20 cellular contexts compared by ENCODE assay signal in genomic region chr12:43797561-43798217, GRCh38.
"Had no signal": no experiment of that assay in that cellular context is flagged by ENCODE, and none has a peak within 500 bp of the region (broad histone marks: within the 10 kb centered on the region; RNA-seq: fewer than 3 reads in every experiment).

No MANE protein-coding gene starts in this region.

- ATAC-seq: K562, WTC11 had no signal

- DNase-seq: activated CD4-positive, alpha-beta memory T cell treated with anti-CD3 and anti-CD28 coated beads, Interleukin-2, amount 10 ng/mL, durations not matched to agents 7 days and 5 days; activated CD4-positive, alpha-beta T cell treated with anti-CD3 and anti-CD28 coated beads for 1 hour; activated CD4-positive, alpha-beta T cell treated with anti-CD3 and anti-CD28 coated beads, Interleukin-2, amount 50 U/mL, for 1 hour; activated effector memory CD4-positive, alpha-beta T cell treated with Interleukin-2 at 50 U/mL for 16 hours; activated naive CD4-positive, alpha-beta T cell; activated naive CD8-positive, alpha-beta T cell treated with anti-CD3 and anti-CD28 coated beads, Interleukin-2, amount 10 ng/mL, durations not matched to agents 7 days and 5 days; aorta; caudate nucleus; Karpas-422; NCI-H1048; NCI-H146; NCI-H187 treated with DMSO at 0.1 percent for 48 hours; NCI-H2171; NCI-H226; SHP77 treated with DMSO at 0.1 percent for 48 hours had no signal

- H3K9me3 ChIP-seq: breast epithelium had no signal

- H3K27me3 ChIP-seq: breast epithelium had no signal

- H3K27ac ChIP-seq: breast epithelium, coronary artery had no signal

- H3K4me3 ChIP-seq: breast epithelium, coronary artery, K562 had no signal

- H3K9me3 Mint-ChIP-seq: activated CD4-positive, alpha-beta memory T cell treated with anti-CD3 and anti-CD28 coated beads, Interleukin-2, amount 10 ng/mL, durations not matched to agents 7 days and 5 days; activated naive CD8-positive, alpha-beta T cell treated with anti-CD3 and anti-CD28 coated beads, Interleukin-2, amount 10 ng/mL, durations not matched to agents 7 days and 5 days; T-helper 1 cell treated with Interleukin-12 subunit alpha and Interleukin-12 subunit beta and Interleukin-4 antibody, amounts not matched to agents 30 μg/mL and 1 μg/mL, for 36 hours; WTC11 had no signal

- H3K4me1 Mint-ChIP-seq: WTC11 had no signal

- H3K27me3 Mint-ChIP-seq: activated CD4-positive, alpha-beta memory T cell treated with anti-CD3 and anti-CD28 coated beads, Interleukin-2, amount 10 ng/mL, durations not matched to agents 7 days and 5 days; activated naive CD8-positive, alpha-beta T cell treated with anti-CD3 and anti-CD28 coated beads, Interleukin-2, amount 10 ng/mL, durations not matched to agents 7 days and 5 days had no signal

- H3K4me3 Mint-ChIP-seq: activated CD4-positive, alpha-beta memory T cell treated with anti-CD3 and anti-CD28 coated beads, Interleukin-2, amount 10 ng/mL, durations not matched to agents 7 days and 5 days; activated naive CD8-positive, alpha-beta T cell treated with anti-CD3 and anti-CD28 coated beads, Interleukin-2, amount 10 ng/mL, durations not matched to agents 7 days and 5 days; T-helper 1 cell treated with Interleukin-12 subunit alpha and Interleukin-12 subunit beta and Interleukin-4 antibody, amounts not matched to agents 30 μg/mL and 1 μg/mL, for 36 hours; WTC11 had no signal

- H3K27ac Mint-ChIP-seq: activated CD4-positive, alpha-beta memory T cell treated with anti-CD3 and anti-CD28 coated beads, Interleukin-2, amount 10 ng/mL, durations not matched to agents 7 days and 5 days; activated naive CD8-positive, alpha-beta T cell treated with anti-CD3 and anti-CD28 coated beads, Interleukin-2, amount 10 ng/mL, durations not matched to agents 7 days and 5 days; T-helper 1 cell treated with Interleukin-12 subunit alpha and Interleukin-12 subunit beta and Interleukin-4 antibody, amounts not matched to agents 30 μg/mL and 1 μg/mL, for 36 hours; WTC11 had no signal

- H3K4me1 ChIP-seq: breast epithelium had no signal
